ENCODE assay signal across 8 cellular contexts in the genomic region with DNA sequence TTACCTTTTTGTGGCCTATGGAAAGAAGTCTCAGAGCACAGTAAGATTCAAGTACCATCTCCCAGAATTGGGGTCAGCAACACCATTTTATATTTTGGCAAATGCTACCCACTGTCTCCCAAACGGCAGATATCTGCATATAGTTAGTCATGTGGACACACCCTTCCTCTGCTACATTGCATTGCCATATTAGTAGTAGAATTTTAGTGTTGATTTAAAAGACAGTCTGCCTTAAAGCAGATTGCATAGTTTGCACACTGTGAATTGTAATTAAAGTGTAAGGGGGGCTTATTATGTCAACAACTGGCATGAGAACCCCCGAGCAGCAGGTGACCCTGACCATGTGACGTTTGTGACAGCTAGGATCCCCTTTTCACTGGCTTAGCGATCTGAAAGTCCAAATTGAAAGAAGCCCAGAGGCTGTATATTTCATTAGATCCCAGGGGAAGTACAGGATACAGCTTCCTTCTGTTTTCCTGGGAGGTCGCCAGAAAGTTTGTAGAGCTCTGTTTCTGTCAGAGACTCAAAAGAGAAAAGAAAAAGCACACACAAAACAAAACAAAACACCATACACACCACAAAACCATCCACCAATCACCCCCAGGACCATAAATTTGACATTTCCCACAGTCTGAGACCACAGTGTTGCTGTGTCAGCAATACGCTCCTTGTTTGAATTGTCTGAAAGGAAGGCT.
A peak's percentile ranks its signal among the peaks of the same experiment; 100 is the strongest.
DNase-seq lines count a peak whose midpoint lies in the region; ATAC-seq, FAIRE-seq and TF ChIP-seq lines count a peak whose summit lies in the region.

No MANE protein-coding gene starts in this region.

- no peak overlapping the region for H3K27ac ChIP-seq in naive thymus-derived CD4-positive, alpha-beta T cell (ENCODE audit: low read depth, low read length)

- DNase-seq in BE2C (peak; percentile 44), NCI-H524 (lab: John Stamatoyannopoulos, UW) (peak; percentile 45 to 75), iPS-NIHi7 (ENCODE audit: extremely low spot score) (no peak)
- no peak for DNase-seq in naive thymus-derived CD4-positive, alpha-beta T cell
- DNase-seq in stimulated activated CD4-positive, alpha-beta T cell treated with anti-CD3 and anti-CD28 coated beads, Interleukin-4, amount 100 ng/mL, for 24 hours = no peak

- peak; percentile 65 for FAIRE-seq in endometrium (lab: Jason Lieb, UNC)

- no peak overlapping the region for H3K4me3 Mint-ChIP-seq in naive thymus-derived CD4-positive, alpha-beta T cell

- no peaks in the 10 kb centered on the region for H3K9me3 ChIP-seq in BE2C
- H3K9me3 ChIP-seq in naive thymus-derived CD4-positive, alpha-beta T cell (ENCODE audit: control insufficient read depth in 2 of 3, low read length in 3 of 3) = no peaks in the 10 kb centered on the region

- TF ChIP-seq CTCF in BE2C (IDR thresholded peaks at IDR 0.05; ENCODE audit: low read depth, low read length) = no peak

- H3K9me3 Mint-ChIP-seq in naive thymus-derived CD4-positive, alpha-beta T cell = no peaks in the 10 kb centered on the region

- intact Hi-C loops in naive thymus-derived CD4-positive, alpha-beta T cell (cut with micrococcal nuclease) = no loop called here

- ATAC-seq in naive thymus-derived CD4-positive, alpha-beta T cell = peak; percentile 38
- no peak for ATAC-seq in GM18868 (IDR thresholded peaks at IDR 0.05; ENCODE audit: unreplicated experiment)
- no peak for ATAC-seq in GM19328 (IDR thresholded peaks at IDR 0.05; ENCODE audit: unreplicated experiment)

- H3K27ac Mint-ChIP-seq in naive thymus-derived CD4-positive, alpha-beta T cell = no peak overlapping the region

- H3K4me1 Mint-ChIP-seq in naive thymus-derived CD4-positive, alpha-beta T cell = peaks cover 0 to 15% (median 13%) of the 10 kb centered on the region in 7 donors

- POLR2A ChIA-PET in naive thymus-derived CD4-positive, alpha-beta T cell (lab: Charles Lee) = no interaction called here

- no peaks in the 10 kb centered on the region for H3K27me3 ChIP-seq in BE2C
- no peaks in the 10 kb centered on the region for H3K27me3 ChIP-seq in naive thymus-derived CD4-positive, alpha-beta T cell (ENCODE audit: control insufficient read depth in 2 of 2, insufficient read depth in 2 of 2, low read length in 2 of 2)

- peaks cover 0 to 15% (median 7%) of the 10 kb centered on the region in 5 donors for H3K27me3 Mint-ChIP-seq in naive thymus-derived CD4-positive, alpha-beta T cell

- peak overlapping the region; percentile 35 for H3K4me3 ChIP-seq in BE2C (ENCODE audit: low read depth, low read length)
- H3K4me3 ChIP-seq in naive thymus-derived CD4-positive, alpha-beta T cell (ENCODE audit: low read length) = no peak overlapping the region

- H3K36me3 ChIP-seq in BE2C = no peaks in the 10 kb centered on the region
- H3K36me3 ChIP-seq in naive thymus-derived CD4-positive, alpha-beta T cell (ENCODE audit: control insufficient read depth in 2 of 3, insufficient read depth in 3 of 3, low read length in 3 of 3) = no peaks in the 10 kb centered on the region

- H3K36me3 Mint-ChIP-seq in naive thymus-derived CD4-positive, alpha-beta T cell = no peaks in the 10 kb centered on the region

- peaks cover 5% of the 10 kb centered on the region for H3K4me1 ChIP-seq in BE2C
- H3K4me1 ChIP-seq in naive thymus-derived CD4-positive, alpha-beta T cell (ENCODE audit: control insufficient read depth in 2 of 2, insufficient read depth in 2 of 2, low read length in 2 of 2) = no peaks in the 10 kb centered on the region

- CTCF ChIA-PET in naive thymus-derived CD4-positive, alpha-beta T cell (lab: Charles Lee) = no interaction called here

Comparison
In these comparisons a context has a peak if more than half of its experiments do, and no peak if none do; other contexts are left out.
1. DNase-seq: peak in BE2C (single experiment) and NCI-H524 (2 of 2); none in naive thymus-derived CD4-positive, alpha-beta T cell (0 of 9), iPS-NIHi7 (single experiment) and stimulated activated CD4-positive, alpha-beta T cell treated with anti-CD3 and anti-CD28 coated beads, Interleukin-4, amount 100 ng/mL, for 24 hours (single experiment).